In genomic region chr6:159969921-159970320, GRCh38 we compare ENCODE assay signal across 8 cellular contexts. TPM values are rescaled to one million over a fixed set of nuclear protein-coding genes. Genes with fewer than 3 reads are reported as not detected.
DNase-seq lines count a peak whose midpoint lies in the region; ATAC-seq and TF ChIP-seq lines count a peak whose summit lies in the region.

No MANE protein-coding gene starts in this region.

- TF ChIP-seq EP300 in Ishikawa (IDR thresholded peaks at IDR 0.05; ENCODE audit: borderline replicate concordance), result no peak
- peak in 1 of 2 donors; percentile 47 for TF ChIP-seq EP300 in tibial nerve (IDR thresholded peaks at IDR 0.05)

- no peak overlapping the region for H2BK15ac ChIP-seq in mesenchymal stem cell (ENCODE audit: low read depth, poor library complexity, severe bottlenecking)

- TF ChIP-seq POLR2A in tibial nerve (IDR thresholded peaks at IDR 0.05), result peak in 1 of 2 donors; percentile 10

- no peaks in the 10 kb centered on the region for H3K36me3 ChIP-seq in SU-DHL-6 (ENCODE audit: low read length)
- H3K36me3 ChIP-seq in endodermal cell (ENCODE audit: control insufficient read depth, insufficient read depth, low read length), result peaks cover 5% of the 10 kb centered on the region
- H3K36me3 ChIP-seq in mesenchymal stem cell (ENCODE audit: control insufficient read depth in 1 of 2, insufficient read depth in 2 of 2, low read depth in 1 of 2, low read length in 2 of 2), result no peaks in the 10 kb centered on the region
- H3K36me3 ChIP-seq in tibial nerve, result no peaks in the 10 kb centered on the region

- H3K18ac ChIP-seq in mesenchymal stem cell (ENCODE audit: low read depth in 1 of 2, low read length in 2 of 2), result no peak overlapping the region

- no peaks in the 10 kb centered on the region for H3K36me3 Mint-ChIP-seq in endodermal cell (ENCODE audit: low read depth)

- 0 out of 2 replicates have a peak, but pooled peaks cover 3% of the 10 kb centered on the region for H3F3A ChIP-seq in SU-DHL-6 (ENCODE audit: insufficient read depth)

- H3K79me2 ChIP-seq in SU-DHL-6 (ENCODE audit: insufficient read depth, low read length), result peaks cover 54% of the 10 kb centered on the region

- H3K27me3 Mint-ChIP-seq in endodermal cell (ENCODE audit: insufficient read depth), result peaks cover 28% of the 10 kb centered on the region

- no peaks in the 10 kb centered on the region for H3K9me2 ChIP-seq in SU-DHL-6 (replicated peaks; ENCODE audit: insufficient read depth, low read length)

- H3K14ac ChIP-seq in mesenchymal stem cell (ENCODE audit: low read length in 2 of 2), result no peak overlapping the region

- 3% methylated on average over 7 to 8 of the region's 8 CpGs for WGBS in endodermal cell (ENCODE audit: insufficient coverage in 1 of 2, insufficient read length in 1 of 2), 2 experiments
- WGBS in mesenchymal stem cell, result 2% methylated on average over 8 of the region's 8 CpGs
- 6 to 11% methylated on average over 8 of the region's 8 CpGs for WGBS in tibial nerve, 2 donors

- in situ Hi-C loops in KBM-7 (cut with MboI; ENCODE audit: low pct_unique_long_range_greater_than_20kb, low sequenced_read_pairs), result no loop called here

- peaks cover 6% of the 10 kb centered on the region for H3K4me1 ChIP-seq in endodermal cell (ENCODE audit: control insufficient read depth, insufficient read depth, low read length)
- peaks cover 10% of the 10 kb centered on the region for H3K4me1 ChIP-seq in mesenchymal stem cell (ENCODE audit: control insufficient read depth, insufficient read depth, low read depth, low read length)
- peaks cover 0 to 52% (median 19%) of the 10 kb centered on the region in 4 donors for H3K4me1 ChIP-seq in tibial nerve

- no peak overlapping the region for H3K23ac ChIP-seq in mesenchymal stem cell (ENCODE audit: low read length in 2 of 2)

- peak overlapping the region; percentile 96 for H3K27ac Mint-ChIP-seq in endodermal cell

- H3K9ac ChIP-seq in SU-DHL-6 (ENCODE audit: low read length), result peak overlapping the region; percentile 88
- peak overlapping the region; percentile 87 for H3K9ac ChIP-seq in endodermal cell (ENCODE audit: extremely low read depth, low read length, poor library complexity, severe bottlenecking)
- H3K9ac ChIP-seq in mesenchymal stem cell (ENCODE audit: low read length), result peak overlapping the region; percentile 93

- no peak overlapping the region for H4K91ac ChIP-seq in mesenchymal stem cell (ENCODE audit: low read length)

- no peak overlapping the region for H2BK12ac ChIP-seq in mesenchymal stem cell (ENCODE audit: low read length in 2 of 2)

- peak overlapping the region; percentile 67 for H3K4me2 ChIP-seq in SU-DHL-6 (ENCODE audit: low read depth, low read length, poor library complexity, severe bottlenecking)
- H3K4me2 ChIP-seq in mesenchymal stem cell (ENCODE audit: low read length, poor library complexity, severe bottlenecking), result peak overlapping the region; percentile 75

- H3K4me3 ChIP-seq in SU-DHL-6 (ENCODE audit: insufficient read depth, low read length, poor library complexity, severe bottlenecking) (peak overlapping the region; percentile 81), endodermal cell (ENCODE audit: low read length) (peak overlapping the region; percentile 91), mesenchymal stem cell (ENCODE audit: insufficient read depth in 1 of 2, low read depth in 1 of 2, low read length in 2 of 2) (peak overlapping the region; percentile 80 to 99), tibial nerve (peak overlapping the region; percentile 76 to 97 (median 84))

- no peak overlapping the region for H2BK5ac ChIP-seq in mesenchymal stem cell (ENCODE audit: low read depth, low read length, poor library complexity, severe bottlenecking)

- H3K27me3 ChIP-seq in SU-DHL-6 (ENCODE audit: low read length), result no peaks in the 10 kb centered on the region
- peaks cover 21% of the 10 kb centered on the region for H3K27me3 ChIP-seq in endodermal cell (ENCODE audit: control insufficient read depth, insufficient read depth, low read length, poor library complexity, severe bottlenecking)
- peaks cover 0 to 5% of the 10 kb centered on the region in 2 experiments for H3K27me3 ChIP-seq in mesenchymal stem cell (ENCODE audit: control insufficient read depth in 1 of 2, insufficient read depth in 1 of 2, low read length in 2 of 2)
- no peaks in the 10 kb centered on the region for H3K27me3 ChIP-seq in tibial nerve

- no peak overlapping the region for H3K4ac ChIP-seq in mesenchymal stem cell (ENCODE audit: low read depth in 1 of 2, low read length in 2 of 2)

- H3K4me1 Mint-ChIP-seq in endodermal cell, result peaks cover 41% of the 10 kb centered on the region

- peak; percentile 31 for ATAC-seq in GM21423 (IDR thresholded peaks at IDR 0.05; ENCODE audit: unreplicated experiment)

- TF ChIP-seq RAD21 in Ishikawa (IDR thresholded peaks at IDR 0.05; ENCODE audit: low read depth), result no peak

- H4K8ac ChIP-seq in mesenchymal stem cell (ENCODE audit: low read length), result no peak overlapping the region

- TF ChIP-seq CTCF in SU-DHL-6 (IDR thresholded peaks at IDR 0.05; ENCODE audit: insufficient read depth, low read length, poor library complexity, severe bottlenecking) (no peak), endodermal cell (conservative IDR thresholded peaks at IDR 0.05) (no peak), tibial nerve (IDR thresholded peaks at IDR 0.05) (no peak)

- no peaks in the 10 kb centered on the region for H3K9me3 Mint-ChIP-seq in endodermal cell

- H3K9me3 ChIP-seq in SU-DHL-6 (ENCODE audit: insufficient read depth, low read length) (no peaks in the 10 kb centered on the region), endodermal cell (ENCODE audit: control insufficient read depth, low read length) (no peaks in the 10 kb centered on the region), mesenchymal stem cell (ENCODE audit: control insufficient read depth, low read length) (no peaks in the 10 kb centered on the region), tibial nerve (no peaks in the 10 kb centered on the region)

- peaks cover 24% of the 10 kb centered on the region for H4K20me1 ChIP-seq in SU-DHL-6 (ENCODE audit: low read depth, low read length)

- H2AFZ ChIP-seq in SU-DHL-6 (ENCODE audit: low read depth, low read length, severe bottlenecking) (no peak overlapping the region), mesenchymal stem cell (ENCODE audit: low read depth, low read length) (no peak overlapping the region)

- no peak overlapping the region for H2BK120ac ChIP-seq in mesenchymal stem cell (ENCODE audit: low read depth, low read length)

- H2AK5ac ChIP-seq in mesenchymal stem cell (ENCODE audit: low read length, severe bottlenecking), result no peak overlapping the region

- H3K79me1 ChIP-seq in mesenchymal stem cell (replicated peaks; ENCODE audit: low read length, poor library complexity, severe bottlenecking), result no peaks in the 10 kb centered on the region

- H3K27ac ChIP-seq in SU-DHL-6 (ENCODE audit: low read depth, low read length) (no peak overlapping the region), endodermal cell (ENCODE audit: low read depth, low read length) (peak overlapping the region; percentile 82), mesenchymal stem cell (ENCODE audit: low read length, poor library complexity, severe bottlenecking) (peak overlapping the region; percentile 88), tibial nerve (peak overlapping the region; percentile 76 to 95 (median 90))

- peak overlapping the region; percentile 81 for H3K4me3 Mint-ChIP-seq in endodermal cell

- DNase-seq in DMS79 treated with DMSO at 0.1 percent for 48 hours (lab: John Stamatoyannopoulos, UW), result peak; percentile 72
- peak; percentile 68 for DNase-seq in endodermal cell
- DNase-seq in mesenchymal stem cell, result peak; percentile 94
- DNase-seq in tibial nerve (ENCODE audit: low spot score in 2 of 2), result peak; percentile 34 to 76
- no peak for DNase-seq in KBM-7

TF ChIP-seq in Ishikawa, 13 proteins besides CTCF, POLR2A, EP300 and RAD21:
- TF ChIP-seq TCF12 (IDR thresholded peaks at IDR 0.05; ENCODE audit: low read depth) (no peak), USF1 (IDR thresholded peaks at IDR 0.05) (peak; percentile 49), NFIC (IDR thresholded peaks at IDR 0.05) (no peak), FOXM1 (IDR thresholded peaks at IDR 0.05; ENCODE audit: borderline replicate concordance, low read depth) (no peak)

RNA-seq across cellular contexts. Expression of gene IGF2R, which starts 1.0 kb away (rescaled TPM):
- total RNA-seq in endodermal cell (100 to 1,000 TPM; 103 to 130 TPM), tibial nerve (10 to 100 TPM; 60.1 to 81.3 (median 68.5) TPM)
- polyA plus RNA-seq in endodermal cell (2013, experiment 1 of 2), result 42.4 TPM
- 45.1 TPM for polyA plus RNA-seq in endodermal cell (2013, experiment 2 of 2)
- 109 TPM for polyA plus RNA-seq in mesenchymal stem cell (2013, experiment 1 of 2)
- 99.8 TPM for polyA plus RNA-seq in mesenchymal stem cell (2013, experiment 2 of 2)
